Comparison of ENCODE assay signal across 17 cellular contexts in the genomic region with DNA sequence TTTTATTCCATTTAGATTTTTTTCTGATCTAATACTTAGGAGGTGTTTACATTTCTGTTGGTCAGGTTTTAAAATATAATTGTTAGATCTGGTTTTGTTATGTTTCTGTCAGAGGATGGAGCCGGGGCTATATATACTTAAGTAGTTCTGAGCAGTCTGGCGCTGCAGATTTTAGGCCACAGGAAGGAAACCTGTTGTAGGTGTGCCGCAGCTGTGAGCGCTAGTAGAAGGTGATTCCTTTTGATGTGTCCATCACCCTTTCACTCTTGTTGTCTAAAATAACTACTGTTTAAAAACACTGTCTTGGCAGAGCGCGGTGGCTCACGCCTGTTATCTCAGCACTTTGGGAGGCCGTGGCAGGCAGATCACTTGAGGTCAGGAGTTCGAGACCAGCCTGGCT.
"Had no signal": no experiment of that assay in that cellular context is flagged by ENCODE, and none has a peak within 500 bp of the region (broad histone marks: within the 10 kb centered on the region; RNA-seq: fewer than 3 reads in every experiment).

No MANE protein-coding gene starts in this region.

- H3K27ac Mint-ChIP-seq: activated B cell treated with CpG ODN at 0.5 μM for 24 hours; activated CD8-positive, alpha-beta memory T cell treated with anti-CD3 and anti-CD28 coated beads, Interleukin-2, amount 10 ng/mL, durations not matched to agents 7 days and 5 days; activated naive CD8-positive, alpha-beta T cell; activated T-helper 1 cell treated with anti-CD3 and anti-CD28 coated beads, Interleukin-12 subunit alpha, Interleukin-12 subunit beta, Interleukin-2, Interleukin-4 antibody, amounts not matched to agents 30 ng/mL and 10 ng/mL and 1 ng/mL, durations not matched to agents 14 hours and 24 hours and 36 hours had no signal

- H3K27ac ChIP-seq: breast epithelium, heart left ventricle, ovary, testis, uterus had no signal

- H3K4me1 ChIP-seq: breast epithelium, testis, uterus had no signal

- DNase-seq: activated B cell treated with CpG ODN at 0.5 μM for 24 hours; activated CD4-positive, alpha-beta T cell treated with anti-CD3 and anti-CD28 coated beads, Interleukin-2, amount 50 U/mL, for 1 hour; activated CD8-positive, alpha-beta memory T cell treated with anti-CD3 and anti-CD28 coated beads, Interleukin-2, amount 10 ng/mL, durations not matched to agents 7 days and 5 days; anterior cingulate cortex; foreskin melanocyte; heart left ventricle; mucosa of descending colon; ovary; stimulated activated CD4-positive, alpha-beta T cell treated with anti-CD3 and anti-CD28 coated beads, Interleukin-4, amount 100 ng/mL, for 1 hour; stimulated activated naive CD8-positive, alpha-beta T cell treated with anti-CD3 and anti-CD28 coated beads, Interleukin-15, amount 100 ng/mL, for 72 hours; testis; uterus had no signal

- H3K36me3 ChIP-seq: ovary, uterus had no signal

- ATAC-seq: activated CD8-positive, alpha-beta memory T cell treated with anti-CD3 and anti-CD28 coated beads, Interleukin-2, amount 10 ng/mL, durations not matched to agents 7 days and 5 days; heart left ventricle; mucosa of descending colon; stimulated activated naive CD8-positive, alpha-beta T cell treated with anti-CD3 and anti-CD28 coated beads, Interleukin-15, amount 100 ng/mL, for 72 hours had no signal

- H3K4me3 ChIP-seq: breast epithelium, heart left ventricle, mucosa of descending colon, ovary, testis, uterus had no signal

- H3K27me3 ChIP-seq: breast epithelium, heart left ventricle, ovary, testis, uterus had no signal

- H3K4me3 Mint-ChIP-seq: activated B cell treated with CpG ODN at 0.5 μM for 24 hours; activated CD8-positive, alpha-beta memory T cell treated with anti-CD3 and anti-CD28 coated beads, Interleukin-2, amount 10 ng/mL, durations not matched to agents 7 days and 5 days; activated naive CD8-positive, alpha-beta T cell; activated T-helper 1 cell treated with anti-CD3 and anti-CD28 coated beads, Interleukin-12 subunit alpha, Interleukin-12 subunit beta, Interleukin-2, Interleukin-4 antibody, amounts not matched to agents 30 ng/mL and 10 ng/mL and 1 ng/mL, durations not matched to agents 14 hours and 24 hours and 36 hours; stimulated activated naive CD8-positive, alpha-beta T cell treated with anti-CD3 and anti-CD28 coated beads, Interleukin-15, amount 100 ng/mL, for 72 hours had no signal

- H3K9me3 Mint-ChIP-seq: activated B cell treated with CpG ODN at 0.5 μM for 24 hours; activated T-helper 1 cell treated with anti-CD3 and anti-CD28 coated beads, Interleukin-12 subunit alpha, Interleukin-12 subunit beta, Interleukin-2, Interleukin-4 antibody, amounts not matched to agents 30 ng/mL and 10 ng/mL and 1 ng/mL, durations not matched to agents 14 hours and 24 hours and 36 hours; stimulated activated naive CD8-positive, alpha-beta T cell treated with anti-CD3 and anti-CD28 coated beads, Interleukin-15, amount 100 ng/mL, for 72 hours had no signal

- H3K9me3 ChIP-seq: breast epithelium, heart left ventricle, mucosa of descending colon, ovary, testis, uterus had no signal

- H3K27me3 Mint-ChIP-seq: activated B cell treated with CpG ODN at 0.5 μM for 24 hours; activated CD8-positive, alpha-beta memory T cell treated with anti-CD3 and anti-CD28 coated beads, Interleukin-2, amount 10 ng/mL, durations not matched to agents 7 days and 5 days; activated naive CD8-positive, alpha-beta T cell; stimulated activated naive CD8-positive, alpha-beta T cell treated with anti-CD3 and anti-CD28 coated beads, Interleukin-15, amount 100 ng/mL, for 72 hours had no signal

- FAIRE-seq: colon, islet of Langerhans had no signal
